Comparison of ENCODE assay signal across 8 cellular contexts in the genomic region with DNA sequence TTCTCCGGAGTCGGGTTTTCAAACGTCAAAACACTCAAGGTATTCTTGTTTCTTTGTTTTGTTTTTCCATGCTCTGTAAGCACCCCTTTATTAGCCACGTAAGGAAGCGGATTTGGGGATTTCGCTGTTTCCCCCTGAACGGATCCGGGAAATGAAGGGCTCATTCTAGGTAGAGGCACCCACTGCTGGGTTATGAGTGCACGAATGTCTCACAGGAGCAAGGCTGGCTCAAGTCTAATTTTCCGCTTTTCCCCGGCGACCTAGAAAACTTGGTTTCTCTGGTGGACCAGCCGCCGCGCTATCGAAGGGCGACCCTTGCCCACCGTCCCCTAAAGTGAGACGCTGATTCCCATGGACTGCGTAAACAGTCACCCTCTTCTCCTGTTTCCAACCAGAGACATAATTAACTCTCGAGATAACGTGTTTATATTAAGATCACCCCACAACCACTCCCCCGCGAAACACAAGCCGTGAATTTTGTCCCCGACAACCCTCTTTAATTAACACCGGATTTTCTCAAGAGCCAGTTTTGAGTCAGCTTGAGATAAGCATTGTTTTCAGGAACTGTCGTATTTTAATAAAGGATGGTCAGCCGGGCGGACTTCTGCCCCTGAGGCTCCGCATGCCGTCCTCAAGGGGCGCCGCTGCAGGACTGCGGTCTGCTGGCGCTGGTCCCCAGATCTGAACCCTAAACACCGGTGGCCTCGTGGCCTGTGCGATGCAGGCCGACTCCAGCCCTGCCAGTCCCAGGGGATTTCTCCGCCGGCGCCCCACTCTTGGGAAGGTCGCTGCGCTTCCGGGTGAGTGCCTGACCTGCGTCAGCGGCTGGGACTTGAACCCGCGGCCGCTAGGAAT. TPM values are rescaled to one million over a fixed set of nuclear protein-coding genes. Genes with fewer than 3 reads are reported as not detected.
DNase-seq lines count a peak whose midpoint lies in the region; ATAC-seq, FAIRE-seq and TF ChIP-seq lines count a peak whose summit lies in the region.

No MANE protein-coding gene starts in this region.

- WGBS in A549 (ENCODE audit: missing lambda C conversion rate) = 46% methylated on average over 50 of the region's 51 CpGs
- WGBS in lung, 2 donors = 2 to 5% methylated on average over 51 of the region's 51 CpGs
- 0 to 7% methylated on average over 8 to 51 of the region's 51 CpGs for WGBS in transverse colon (ENCODE audit: low coverage in 1 of 2), 2 donors

- no peak overlapping the region for H3K27ac ChIP-seq in A549
- H3K27ac ChIP-seq in lung (ENCODE audit: low read depth in 1 of 2, low read length in 1 of 2) = peak overlapping the region; percentile 55 to 86
- H3K27ac ChIP-seq in transverse colon = peak overlapping the region; percentile 62 to 83 (median 73)

- H3K9me3 ChIP-seq in A549 (peaks cover 9% of the 10 kb centered on the region; the same call in 1 of the 3 replicates), endocrine pancreas (ENCODE audit: control insufficient read depth, low read length) (no peaks in the 10 kb centered on the region), lung (ENCODE audit: control insufficient read depth in 2 of 2, insufficient read depth in 1 of 2, low read length in 1 of 2) (peaks cover 4 to 10% of the 10 kb centered on the region in 2 donors), transverse colon (peaks cover 0 to 2% of the 10 kb centered on the region in 2 donors)

- intact Hi-C loops in transverse colon (cut with DNase I; ENCODE audit: low total_unique reads) = loop anchor here (2.0 kb wide), 2 partner anchors 47 to 169 kb away; no protein-coding TSS in a partner anchor

- TF ChIP-seq POLR2A in A549 (IDR thresholded peaks at IDR 0.05; ENCODE audit: low read length) (no peak), transverse colon (IDR thresholded peaks at IDR 0.05) (no peak)

- H3K36me3 ChIP-seq in endocrine pancreas (ENCODE audit: control insufficient read depth, insufficient read depth, low read length) (no peaks in the 10 kb centered on the region), lung (ENCODE audit: control insufficient read depth in 2 of 2, insufficient read depth in 2 of 2, low read length in 2 of 2) (no peaks in the 10 kb centered on the region), transverse colon (no peaks in the 10 kb centered on the region)

- TF ChIP-seq RAD21 in A549 (conservative IDR thresholded peaks at IDR 0.05 in 1 of 2, IDR thresholded peaks at IDR 0.05 in 1 of 2) = no peak

- ATAC-seq in A549 = peak; percentile 27 to 68; a peak in 4 of 6 replicates
- peak; percentile 28 for ATAC-seq in HG02759 (IDR thresholded peaks at IDR 0.05; ENCODE audit: unreplicated experiment)
- no peak for ATAC-seq in lung (ENCODE audit: insufficient read depth, low FRiP score)

- H3K4me2 ChIP-seq in A549 = peak overlapping the region; percentile 73

- H3K4me1 ChIP-seq in A549 (no peaks in the 10 kb centered on the region), endocrine pancreas (ENCODE audit: control insufficient read depth, insufficient read depth, low read length) (no peaks in the 10 kb centered on the region), lung (ENCODE audit: control insufficient read depth in 2 of 2, insufficient read depth in 2 of 2, low read length in 2 of 2) (no peaks in the 10 kb centered on the region), transverse colon (peaks cover 0 to 13% (median 2%) of the 10 kb centered on the region in 4 donors)

- FAIRE-seq in A549 (lab: Jason Lieb, UNC) = no peak

- CTCF ChIA-PET in A549 (lab: Yijun Ruan, JAX) = interaction anchor here (1.0 kb wide), 1 partner anchor 10 kb away, joined by 3 read pairs; no protein-coding TSS in a partner anchor

- POLR2A ChIA-PET in A549 (lab: Yijun Ruan, JAX) = no interaction called here

- H3K9ac ChIP-seq in endocrine pancreas (ENCODE audit: control insufficient read depth, insufficient read depth, low read length) = peak overlapping the region; percentile 73

- H3K27me3 ChIP-seq in endocrine pancreas (ENCODE audit: control insufficient read depth, insufficient read depth, low read length) (no peaks in the 10 kb centered on the region), lung (ENCODE audit: control insufficient read depth, insufficient read depth) (no peaks in the 10 kb centered on the region), transverse colon (peaks cover 48% of the 10 kb centered on the region)

- TF ChIP-seq CTCF in A549 (IDR thresholded peaks at IDR 0.05) (no peak), lung (IDR thresholded peaks at IDR 0.05; ENCODE audit: control extremely low read depth, extremely low read depth) (no peak), transverse colon (IDR thresholded peaks at IDR 0.05) (peak; percentile 39 to 59 (median 45))

- H3K4me3 ChIP-seq in A549 (peak overlapping the region; percentile 36), endocrine pancreas (ENCODE audit: control insufficient read depth, insufficient read depth, low read length) (peak overlapping the region; percentile 83), lung (peak overlapping the region; percentile 20), transverse colon (peak overlapping the region; percentile 0 to 48 (median 27))

- in situ Hi-C loops in transverse colon (cut with MboI; ENCODE audit: low pct_ligation_motif_present in 1 of 4, low pct_unique_long_range_greater_than_20kb in 1 of 4, low sequenced_read_pairs in 3 of 4) = no loop called here

- DNase-seq in A549 (ENCODE audit: low read depth in 1 of 2, low spot score in 1 of 2) (no peak), lung (ENCODE audit: low spot score) (peak; percentile 51), transverse colon (peak; percentile 45), T1000 (lab: John Stamatoyannopoulos, UW) (no peak), HK-2 (ENCODE audit: unreplicated experiment) (no peak), COLO829 (ENCODE audit: low spot score) (no peak)

- TF ChIP-seq EP300 in A549 (IDR thresholded peaks at IDR 0.05) (no peak), transverse colon (IDR thresholded peaks at IDR 0.05; ENCODE audit: low read depth) (no peak)

TF ChIP-seq in A549, 52 proteins besides CTCF, POLR2A, EP300 and RAD21:
- TF ChIP-seq EHMT2 (IDR thresholded peaks at IDR 0.05; ENCODE audit: low read depth) (no peak), SREBF2 (IDR thresholded peaks at IDR 0.05) (no peak), ZNF302 (CRISPR knock-in tag; IDR thresholded peaks at IDR 0.05) (no peak), FOSL2 (IDR thresholded peaks at IDR 0.05) (no peak), FOSL2 (CRISPR knock-in tag; IDR thresholded peaks at IDR 0.05) (no peak), TP53 (CRISPR knock-in tag; IDR thresholded peaks at IDR 0.05) (no peak), NPAS2 (CRISPR knock-in tag; IDR thresholded peaks at IDR 0.05; ENCODE audit: borderline replicate concordance) (no peak), HEYL (CRISPR knock-in tag; IDR thresholded peaks at IDR 0.05) (no peak), HOXB5 (CRISPR knock-in tag; IDR thresholded peaks at IDR 0.05) (no peak), NFE2L2 (conservative IDR thresholded peaks at IDR 0.05; ENCODE audit: low read length) (no peak)
TF ChIP-seq in A549: peak in this region for 0.

RNA-seq across cellular contexts. Expression of a gene that starts 0.5 kb away (rescaled TPM):
- polyA plus RNA-seq in A549 (2011; rRNA removed) (0.01 TPM in 2 replicates), A549 (2017; fragmentation: RNase III; extraction: RNeasy Plus Mini Kit Qiagen cat#74134 plus additional on column Dnase treatment) (0.03 TPM in 1 of 3 replicates, not detected in the others), lung (1 to 10 TPM; 2.5 to 2.7 TPM)
- under 0.01 TPM in 1 of 2 replicates, not detected in the other for polyA plus RNA-seq in A549 (2012; cell fraction: cytosol; rRNA removed)
- not detected in 2 replicates for polyA plus RNA-seq in A549 (2012; cell fraction: nucleus; rRNA removed)
- polyA minus RNA-seq in A549 (2011; rRNA and poly(A)+ RNA removed) = 0.08 and 0.15 TPM in 2 replicates
- total RNA-seq in lung (10 to 100 TPM; 12.7 to 33.4 TPM), transverse colon (10 to 100 TPM in 1 of 4 donors, 1 to 10 TPM in 3; 5.2 to 10.2 (median 8.0) TPM)

Comparison
In these comparisons a context has a peak if more than half of its experiments do, and no peak if none do; other contexts are left out.
1. DNase-seq: peak in lung (single experiment) and transverse colon (single experiment); none in A549 (0 of 2), T1000 (single experiment), HK-2 (single experiment) and COLO829 (single experiment).
2. H3K27ac ChIP-seq: peak in lung (2 of 2) and transverse colon (4 of 4); none in A549 (0 of 2).
3. H3K4me3 ChIP-seq: peak in every context shown above with its lines; median percentile 83 in endocrine pancreas; 36 in A549; 27 in transverse colon; 20 in lung.
4. CTCF ChIP-seq: peak in transverse colon (5 of 5); none in A549 (single experiment) and lung (single experiment).